Comparison of ENCODE assay signal across 18 cellular contexts in genomic region chr2:219901155-219901554, GRCh38.
A peak's percentile ranks its signal among the peaks of the same experiment; 100 is the strongest.
DNase-seq lines count a peak whose midpoint lies in the region; ATAC-seq and TF ChIP-seq lines count a peak whose summit lies in the region.
"Had no signal": no experiment of that assay in that cellular context is flagged by ENCODE, and none has a peak within 500 bp of the region (broad histone marks: within the 10 kb centered on the region; RNA-seq: fewer than 3 reads in every experiment).

No MANE protein-coding gene starts in this region.

- ATAC-seq in GM19463 (IDR thresholded peaks at IDR 0.05; ENCODE audit: unreplicated experiment) (peak; percentile 54), HG02981 (IDR thresholded peaks at IDR 0.05; ENCODE audit: unreplicated experiment) (peak; percentile 62)
- ATAC-seq: HCT116 had no signal

- DNase-seq in GM12865 (ENCODE audit: low read depth) = peak; percentile 48
- DNase-seq in MV-4-11 (lab: John Stamatoyannopoulos, UW) = peak; percentile 84
- DNase-seq in NCI-H2227 treated with DMSO at 0.1 percent for 48 hours (lab: John Stamatoyannopoulos, UW) = no peak
- DNase-seq in midbrain (lab: John Stamatoyannopoulos, UW) = no peak
- no peak for DNase-seq in DMS79 treated with DMSO at 0.1 percent for 48 hours (lab: John Stamatoyannopoulos, UW)
- no peak for DNase-seq in SW480 (ENCODE audit: low spot score)
- DNase-seq: ACHN; activated CD4-positive, alpha-beta T cell treated with anti-CD3 and anti-CD28 coated beads, Interleukin-2, amount 50 U/mL, for 48 hours; amniotic stem cell; GDM1; Kasumi-1; kidney; NK-92 treated with Interleukin-12 subunit alpha and Interleukin-12 subunit beta, amount 100 ng/mL, for 24 hours; SJCRH30 had no signal

- no peak for TF ChIP-seq CTCF in GM12865 (IDR thresholded peaks at IDR 0.05; ENCODE audit: insufficient read depth, low read depth, low read length, missing control alignments)

- no peak overlapping the region for H3K4me3 ChIP-seq in GM12865 (ENCODE audit: low read depth, low read length)
- H3K4me3 ChIP-seq: prostate gland, SJCRH30 had no signal

Comparison
In these comparisons a context has a peak if more than half of its experiments do, and no peak if none do; other contexts are left out.
1. DNase-seq: peak in GM12865 (single experiment) and MV-4-11 (single experiment); none in NCI-H2227 treated with DMSO at 0.1 percent for 48 hours (single experiment), midbrain (single experiment), DMS79 treated with DMSO at 0.1 percent for 48 hours (single experiment) and SW480 (single experiment).